ENCODE assay signal across 12 cellular contexts in genomic region chr19:18939163-18939562, GRCh38. TPM values are rescaled to one million over a fixed set of nuclear protein-coding genes. Genes with fewer than 3 reads are reported as not detected.
A peak's percentile ranks its signal among the peaks of the same experiment; 100 is the strongest.
DNase-seq lines count a peak whose midpoint lies in the region; ATAC-seq and TF ChIP-seq lines count a peak whose summit lies in the region.
"Had no signal": no experiment of that assay in that cellular context is flagged by ENCODE, and none has a peak within 500 bp of the region (broad histone marks: within the 10 kb centered on the region; RNA-seq: fewer than 3 reads in every experiment).

No MANE protein-coding gene starts in this region.

- H3K4me1 Mint-ChIP-seq in natural killer cell treated with Interleukin-12 subunit alpha and Interleukin-12 subunit beta and Interleukin-15 and Interleukin-18, amount 100 ng/mL, for 72 hours (ENCODE audit: low read depth in 2 of 2): peaks cover 0 to 7% of the 10 kb centered on the region in 2 donors

- H2BK120ac ChIP-seq in IMR-90 (ENCODE audit: low read depth, low read length): peak overlapping the region; percentile 33; the same call in 1 of the 2 replicates

- H3K23ac ChIP-seq in IMR-90 (ENCODE audit: low read depth, low read length): no peak overlapping the region; the same call in 1 of the 2 replicates

- no peak overlapping the region for H3K18ac ChIP-seq in IMR-90 (ENCODE audit: low read depth, low read length)

- H3K27me3 ChIP-seq in IMR-90 (ENCODE audit: control insufficient read depth, insufficient read depth, low read length): no peaks in the 10 kb centered on the region
- no peaks in the 10 kb centered on the region for H3K27me3 ChIP-seq in ectodermal cell (ENCODE audit: control insufficient read depth, insufficient read depth, low read length, poor library complexity, severe bottlenecking)

- peak overlapping the region; percentile 99 for H2AK9ac ChIP-seq in IMR-90 (replicated peaks; ENCODE audit: low read depth, low read length, poor library complexity)

- no peaks in the 10 kb centered on the region for H3K36me3 Mint-ChIP-seq in natural killer cell treated with Interleukin-12 subunit alpha and Interleukin-12 subunit beta and Interleukin-15 and Interleukin-18, amount 100 ng/mL, for 72 hours

- H2BK20ac ChIP-seq in IMR-90 (ENCODE audit: low read depth, low read length): no peak overlapping the region

- peak overlapping the region; percentile 61 for H3K4me3 Mint-ChIP-seq in natural killer cell treated with Interleukin-12 subunit alpha and Interleukin-12 subunit beta and Interleukin-15 and Interleukin-18, amount 100 ng/mL, for 72 hours

- H4K91ac ChIP-seq in IMR-90 (ENCODE audit: insufficient read depth, low read depth, low read length): peak overlapping the region; percentile 73; the same call in 1 of the 2 replicates

- in situ Hi-C loops in IMR-90 (cut with MboI; ENCODE audit: low sequenced_read_pairs): loop anchor here (5.0 kb wide), 1 partner anchor 48 kb away; no protein-coding TSS in a partner anchor

- H2AK5ac ChIP-seq in IMR-90 (ENCODE audit: low read depth, low read length): peak overlapping the region; percentile 96

- no peak for DNase-seq in AG10803 (ENCODE audit: low read depth)
- DNase-seq in IMR-90: no peak
- DNase-seq in natural killer cell treated with Interleukin-12 subunit alpha and Interleukin-12 subunit beta and Interleukin-15 and Interleukin-18, amount 100 ng/mL, for 72 hours (ENCODE audit: low spot score): no peak
- no peak for DNase-seq in GM10248 (ENCODE audit: extremely low spot score)
- no peak for DNase-seq in midbrain (lab: John Stamatoyannopoulos, UW)
- no peak for DNase-seq in activated CD4-positive, alpha-beta T cell treated with anti-CD3 and anti-CD28 coated beads for 4 hours
- no peak for DNase-seq in NCI-H510A (lab: John Stamatoyannopoulos, UW)
- DNase-seq: MV-4-11; NCI-H748 treated with DMSO at 0.1 percent for 48 hours; stimulated activated CD8-positive, alpha-beta memory T cell treated with anti-CD3 and anti-CD28 coated beads, Interleukin-4, amount 100 ng/mL, for 48 hours had no signal

- H3K27ac Mint-ChIP-seq in natural killer cell treated with Interleukin-12 subunit alpha and Interleukin-12 subunit beta and Interleukin-15 and Interleukin-18, amount 100 ng/mL, for 72 hours: no peak overlapping the region

- H3K4me2 ChIP-seq in IMR-90 (ENCODE audit: low read depth, low read length): peak overlapping the region; percentile 91

- H3K9me3 Mint-ChIP-seq in natural killer cell treated with Interleukin-12 subunit alpha and Interleukin-12 subunit beta and Interleukin-15 and Interleukin-18, amount 100 ng/mL, for 72 hours: no peaks in the 10 kb centered on the region

- H2BK5ac ChIP-seq in IMR-90 (ENCODE audit: low read depth, low read length, poor library complexity, severe bottlenecking): no peak overlapping the region

- no peak overlapping the region for H3K56ac ChIP-seq in IMR-90 (ENCODE audit: extremely low read depth, insufficient read depth, low read length)

- dilution Hi-C loops in IMR-90 (cut with HindIII; ENCODE audit: low sequenced_read_pairs, unreplicated experiment): no loop called here

- H3K27ac ChIP-seq in IMR-90 (ENCODE audit: insufficient read depth, low read length): peak overlapping the region; percentile 74
- H3K27ac ChIP-seq in ectodermal cell (ENCODE audit: insufficient read depth, low read depth, low read length, poor library complexity, severe bottlenecking): no peak overlapping the region

- peaks cover 6% of the 10 kb centered on the region for H3K4me1 ChIP-seq in IMR-90 (ENCODE audit: control insufficient read depth, insufficient read depth, low read length)
- no peaks in the 10 kb centered on the region for H3K4me1 ChIP-seq in ectodermal cell (ENCODE audit: control insufficient read depth, insufficient read depth, low read length)

- POLR2A ChIA-PET in IMR-90 (lab: Charles Lee; ENCODE audit: unreplicated experiment) (interaction anchor here (0.6 kb wide), 1 partner anchor 82 kb away, joined by 3 read pairs; no protein-coding TSS in a partner anchor), GM10248 (lab: Yijun Ruan, JAX) (no interaction called here)

- H3K79me1 ChIP-seq in IMR-90 (ENCODE audit: low read depth in 1 of 2, low read length in 2 of 2): peaks cover 18 to 50% of the 10 kb centered on the region in 2 experiments

- TF ChIP-seq CTCF in AG10803 (conservative IDR thresholded peaks at IDR 0.05; ENCODE audit: low read length) (no peak; the same call in 1 of the 2 replicates), IMR-90 (conservative IDR thresholded peaks at IDR 0.05; ENCODE audit: low read depth, low read length) (no peak), GM10248 (IDR thresholded peaks at IDR 0.05; ENCODE audit: control extremely low read depth, extremely low read depth, low read depth, missing control alignments) (no peak)

- H4K5ac ChIP-seq in IMR-90 (ENCODE audit: low read depth, low read length): no peak overlapping the region; the same call in 1 of the 2 replicates

- H2AFZ ChIP-seq in IMR-90 (replicated peaks; ENCODE audit: low read length, poor library complexity): no peak overlapping the region

- no peak for ATAC-seq in IMR-90 (ENCODE audit: low read depth)
- ATAC-seq in natural killer cell treated with Interleukin-12 subunit alpha and Interleukin-12 subunit beta and Interleukin-15 and Interleukin-18, amount 100 ng/mL, for 72 hours: no peak

- H3K27me3 Mint-ChIP-seq in natural killer cell treated with Interleukin-12 subunit alpha and Interleukin-12 subunit beta and Interleukin-15 and Interleukin-18, amount 100 ng/mL, for 72 hours: peaks cover 21 to 28% of the 10 kb centered on the region in 2 donors

- peak overlapping the region; percentile 75 to 91; a peak in 2 of 4 replicates for H4K8ac ChIP-seq in IMR-90 (ENCODE audit: low read depth in 2 of 2, low read length in 2 of 2)

- intact Hi-C loops in IMR-90 (cut with micrococcal nuclease): no loop called here

- TF ChIP-seq POLR2A in IMR-90 (IDR thresholded peaks at IDR 0.05; ENCODE audit: low read depth, low read length): no peak

- no peak for TF ChIP-seq RAD21 in IMR-90 (IDR thresholded peaks at IDR 0.05; ENCODE audit: low read length)

- no CpG with 5 or more reads among the region's 3 CpGs for WGBS in IMR-90 (ENCODE audit: extremely low coverage in 2 of 2, insufficient read length in 1 of 2), 2 experiments
- 91 to 100% methylated on average over 3 of the region's 3 CpGs for WGBS in ectodermal cell, 2 experiments

- H3K9me3 ChIP-seq in IMR-90 (ENCODE audit: control insufficient read depth, insufficient read depth, low read length) (no peaks in the 10 kb centered on the region), ectodermal cell (ENCODE audit: control insufficient read depth, low read length) (no peaks in the 10 kb centered on the region)

- H3K4ac ChIP-seq in IMR-90 (ENCODE audit: low read depth, low read length): peak overlapping the region; percentile 82

- peaks cover 10% of the 10 kb centered on the region for H3K9me1 ChIP-seq in IMR-90 (ENCODE audit: insufficient read depth, low read length)

- H2BK15ac ChIP-seq in IMR-90 (ENCODE audit: low read depth, low read length): 0 out of 3 replicates have a peak overlapping the region, but pooled peaks have one; percentile 56

- H3K36me3 ChIP-seq in IMR-90 (ENCODE audit: control insufficient read depth, insufficient read depth, low read length) (peaks cover 28% of the 10 kb centered on the region), ectodermal cell (ENCODE audit: control insufficient read depth, insufficient read depth, low read length) (peaks cover 11% of the 10 kb centered on the region)

- no TSS peak for BruUV-seq in IMR-90 (replicated peaks; lab: Mats Ljungman, UMichigan)

- H4K20me1 ChIP-seq in IMR-90 (ENCODE audit: insufficient read depth, low read length): peaks cover 21% of the 10 kb centered on the region

- H3K14ac ChIP-seq in IMR-90 (replicated peaks; ENCODE audit: low read depth, low read length): peak overlapping the region; percentile 98; the same call in 1 of the 2 replicates

- H3K9ac ChIP-seq in IMR-90 (ENCODE audit: low read depth, low read length): peak overlapping the region; percentile 92

- CTCF ChIA-PET in IMR-90 (lab: Yijun Ruan, JAX): no interaction called here
- CTCF ChIA-PET in GM10248 (lab: Yijun Ruan, JAX): no interaction called here

- H3K4me3 ChIP-seq in AG10803 (ENCODE audit: low read length) (peak overlapping the region; percentile 82), IMR-90 (ENCODE audit: insufficient read depth, low read depth, low read length) (peak overlapping the region; percentile 73; the same call in 1 of the 2 replicates), ectodermal cell (ENCODE audit: insufficient read depth, low read depth, low read length) (peak overlapping the region; percentile 74)

RNA-seq across cellular contexts. Expression of gene HOMER3, which starts 1.9 kb away (rescaled TPM):
- total RNA-seq in IMR-90 (2012; rRNA removed): 50.8 and 53.4 TPM in 2 replicates
- 77.0 and 84.5 TPM in 2 replicates for polyA plus RNA-seq in IMR-90 (2012; rRNA removed)
- polyA plus RNA-seq in IMR-90 (2012; cell fraction: cytosol; rRNA removed): 102 and 137 TPM in 2 replicates
- polyA plus RNA-seq in IMR-90 (2012; cell fraction: nucleus; rRNA removed; ENCODE audit: low replicate concordance): 80.0 and 184 TPM in 2 replicates
- polyA plus RNA-seq in ectodermal cell (2013, experiment 1 of 4): 73.7 TPM
- 75.1 TPM for polyA plus RNA-seq in ectodermal cell (2013, experiment 2 of 4)
- polyA plus RNA-seq in ectodermal cell (2013, experiment 3 of 4): 61.6 TPM
- polyA plus RNA-seq in ectodermal cell (2013, experiment 4 of 4): 66.8 TPM
- under 1 TPM in 1 of 2 donors, not detected in 1; 0.86 TPM for total RNA-seq in natural killer cell treated with Interleukin-12 subunit alpha and Interleukin-12 subunit beta and Interleukin-15 and Interleukin-18, amount 100 ng/mL, for 72 hours
- total RNA-seq: T-helper 2 cell treated with Interferon-gamma antibody and Interleukin-4, amounts not matched to agents 100 ng/mL and 5 ng/mL, for 36 hours had no signal

RNA-seq across cellular contexts. Expression of gene DDX49, which starts 19.6 kb away (rescaled TPM):
- 50.9 and 55.8 TPM in 2 replicates for total RNA-seq in IMR-90 (2012; rRNA removed)
- 52.1 and 61.9 TPM in 2 replicates for polyA plus RNA-seq in IMR-90 (2012; rRNA removed)
- polyA plus RNA-seq in IMR-90 (2012; cell fraction: cytosol; rRNA removed): 52.5 and 65.2 TPM in 2 replicates
- polyA plus RNA-seq in IMR-90 (2012; cell fraction: nucleus; rRNA removed; ENCODE audit: low replicate concordance): 50.7 and 114 TPM in 2 replicates
- polyA plus RNA-seq in ectodermal cell (2013, experiment 1 of 4): 30.8 TPM
- 34.8 TPM for polyA plus RNA-seq in ectodermal cell (2013, experiment 2 of 4)
- polyA plus RNA-seq in ectodermal cell (2013, experiment 3 of 4): 27.5 TPM
- polyA plus RNA-seq in ectodermal cell (2013, experiment 4 of 4): 29.3 TPM
- total RNA-seq in natural killer cell treated with Interleukin-12 subunit alpha and Interleukin-12 subunit beta and Interleukin-15 and Interleukin-18, amount 100 ng/mL, for 72 hours: 100 to 1,000 TPM in 1 of 2 donors, 10 to 100 TPM in 1; 72.7 to 119 TPM

RNA-seq across cellular contexts. Expression of gene COPE, which starts 20.0 kb away (rescaled TPM):
- 310 and 347 TPM in 2 replicates for total RNA-seq in IMR-90 (2012; rRNA removed)
- polyA plus RNA-seq in IMR-90 (2012; rRNA removed): 461 and 500 TPM in 2 replicates
- polyA plus RNA-seq in IMR-90 (2012; cell fraction: cytosol; rRNA removed): 350 and 779 TPM in 2 replicates
- polyA plus RNA-seq in IMR-90 (2012; cell fraction: nucleus; rRNA removed; ENCODE audit: low replicate concordance): 196 and 505 TPM in 2 replicates
- 168 TPM for polyA plus RNA-seq in ectodermal cell (2013, experiment 1 of 4)
- polyA plus RNA-seq in ectodermal cell (2013, experiment 2 of 4): 160 TPM
- 148 TPM for polyA plus RNA-seq in ectodermal cell (2013, experiment 3 of 4)
- polyA plus RNA-seq in ectodermal cell (2013, experiment 4 of 4): 141 TPM
- 100 to 1,000 TPM; 204 to 275 TPM for total RNA-seq in natural killer cell treated with Interleukin-12 subunit alpha and Interleukin-12 subunit beta and Interleukin-15 and Interleukin-18, amount 100 ng/mL, for 72 hours

RNA-seq across cellular contexts. Expression of gene CERS1, which starts 43.2 kb away (rescaled TPM):
- total RNA-seq in IMR-90 (2012; rRNA removed): 0.56 and 0.90 TPM in 2 replicates
- polyA plus RNA-seq in IMR-90 (2012; rRNA removed): 4.1 and 4.3 TPM in 2 replicates
- 2.1 and 8.4 TPM in 2 replicates for polyA plus RNA-seq in IMR-90 (2012; cell fraction: cytosol; rRNA removed)
- polyA plus RNA-seq in IMR-90 (2012; cell fraction: nucleus; rRNA removed; ENCODE audit: low replicate concordance): 2.4 and 8.1 TPM in 2 replicates
- polyA plus RNA-seq in ectodermal cell (2013, experiment 1 of 4): 36.9 TPM
- 32.4 TPM for polyA plus RNA-seq in ectodermal cell (2013, experiment 2 of 4)
- 16.4 TPM for polyA plus RNA-seq in ectodermal cell (2013, experiment 3 of 4)
- 19.6 TPM for polyA plus RNA-seq in ectodermal cell (2013, experiment 4 of 4)
- not detected for total RNA-seq in natural killer cell treated with Interleukin-12 subunit alpha and Interleukin-12 subunit beta and Interleukin-15 and Interleukin-18, amount 100 ng/mL, for 72 hours
- total RNA-seq: T-helper 2 cell treated with Interferon-gamma antibody and Interleukin-4, amounts not matched to agents 100 ng/mL and 5 ng/mL, for 36 hours had no signal

Comparison
In these comparisons a context has a peak if more than half of its experiments do, and no peak if none do; other contexts are left out.
1. RNA of gene HOMER3, which starts 1.9 kb away (total RNA-seq): 50.8 to 53.4 TPM in IMR-90; 0.86 TPM in natural killer cell treated with Interleukin-12 subunit alpha and Interleukin-12 subunit beta and Interleukin-15 and Interleukin-18, amount 100 ng/mL, for 72 hours; every median in the first group is over 10 times any median in the second.
2. Peak in every context shown above with its lines, with median percentiles within 50 percentile points of each other: H3K4me3 ChIP-seq.